Comparison of ENCODE assay signal across 21 cellular contexts in genomic region chr2:26326514-26326913, GRCh38. TPM values are rescaled to one million over a fixed set of nuclear protein-coding genes. Genes with fewer than 3 reads are reported as not detected.
"Had no signal": no experiment of that assay in that cellular context is flagged by ENCODE, and none has a peak within 500 bp of the region (broad histone marks: within the 10 kb centered on the region; RNA-seq: fewer than 3 reads in every experiment).

No MANE protein-coding gene starts in this region.

- H2AFZ ChIP-seq: hepatocyte had no signal

- H3K79me2 ChIP-seq: hepatocyte had no signal

- ATAC-seq: body of pancreas; effector memory CD8-positive, alpha-beta T cell; left cardiac atrium; natural killer cell; pancreas; right lobe of liver; stimulated activated naive B cell treated with anti-CD40 and anti-IgM and Interleukin-4, amounts not matched to agents 10 μg/mL and 1 μg/mL and 100 μg/mL, for 72 hours had no signal

- H3K9me3 ChIP-seq: body of pancreas, esophagus squamous epithelium, pancreas, right lobe of liver, thyroid gland had no signal

- H3K27me3 ChIP-seq: body of pancreas, esophagus squamous epithelium, hepatocyte, pancreas, right lobe of liver, thyroid gland had no signal

- H3K36me3 ChIP-seq: esophagus squamous epithelium, pancreas, right lobe of liver, thyroid gland had no signal

- H3K4me1 ChIP-seq: pancreas, right lobe of liver, thyroid gland had no signal

- H3K4me3 ChIP-seq: body of pancreas, esophagus squamous epithelium, hepatocyte, pancreas, right lobe of liver, thyroid gland had no signal

- H3K27ac ChIP-seq: body of pancreas, esophagus squamous epithelium, hepatocyte, pancreas, right lobe of liver, thyroid gland had no signal

- H3K4me2 ChIP-seq: hepatocyte had no signal

- DNase-seq: activated CD4-positive, alpha-beta T cell treated with anti-CD3 and anti-CD28 coated beads, Interleukin-2, amount 10 ng/mL, durations not matched to agents 24 days and 14 days; activated CD4-positive, CD25-positive, alpha-beta regulatory T cell; activated CD8-positive, alpha-beta memory T cell treated with anti-CD3 and anti-CD28 coated beads for 24 hours; activated CD8-positive, alpha-beta memory T cell treated with anti-CD3 and anti-CD28 coated beads, Interleukin-2, amount 50 U/mL, for 48 hours; amygdala; body of pancreas; caudate nucleus; effector memory CD8-positive, alpha-beta T cell; esophagus squamous epithelium; left cardiac atrium; mesendoderm; natural killer cell; pancreas; right lobe of liver; stimulated activated CD4-positive, alpha-beta T cell treated with anti-CD3 and anti-CD28 coated beads, Interleukin-4, amount 100 ng/mL, for 24 hours; stimulated activated naive B cell treated with anti-CD40 and anti-IgM and Interleukin-4, amounts not matched to agents 10 μg/mL and 1 μg/mL and 100 μg/mL, for 72 hours; T-helper 9 cell; thyroid gland had no signal

RNA-seq across cellular contexts. Expression of gene ADGRF3, which starts 20.1 kb away (rescaled TPM):
- total RNA-seq: body of pancreas, pulmonary artery endothelial cell, subcutaneous adipose tissue had no signal
